ENCODE assay signal across 21 cellular contexts in genomic region chr12:88572785-88573565, GRCh38. TPM values are rescaled to one million over a fixed set of nuclear protein-coding genes. Genes with fewer than 3 reads are reported as not detected.
A peak's percentile ranks its signal among the peaks of the same experiment; 100 is the strongest.
DNase-seq lines count a peak whose midpoint lies in the region; ATAC-seq, FAIRE-seq and TF ChIP-seq lines count a peak whose summit lies in the region.
"Had no signal": no experiment of that assay in that cellular context is flagged by ENCODE, and none has a peak within 500 bp of the region (broad histone marks: within the 10 kb centered on the region; RNA-seq: fewer than 3 reads in every experiment).

No MANE protein-coding gene starts in this region.

- peak overlapping the region; percentile 46 for H3K4me2 ChIP-seq in fibroblast of lung (ENCODE audit: extremely low read depth, insufficient read depth, low read length)
- H3K4me2 ChIP-seq: PC-9 had no signal

- H3K9ac ChIP-seq in fibroblast of lung (ENCODE audit: insufficient read depth, low read length) (no peak overlapping the region), rectal smooth muscle tissue (ENCODE audit: low read length) (no peak overlapping the region)

- H3K9me3 ChIP-seq in fibroblast of lung (ENCODE audit: control insufficient read depth, insufficient read depth, low read depth, low read length): no peaks in the 10 kb centered on the region
- H3K9me3 ChIP-seq: tibial nerve had no signal

- no peak for TF ChIP-seq CTCF in fibroblast of lung (conservative IDR thresholded peaks at IDR 0.05 in 1 of 2, IDR thresholded peaks at IDR 0.05 in 1 of 2; ENCODE audit: low read depth in 1 of 2, low read length in 2 of 2)

- H2AFZ ChIP-seq in fibroblast of lung (ENCODE audit: low read length): no peak overlapping the region
- H2AFZ ChIP-seq: PC-9 had no signal

- H3K4me3 ChIP-seq in fibroblast of lung (replicated peaks in 1 of 4; ENCODE audit: control extremely low read depth in 1 of 4, insufficient read depth in 1 of 4, low read depth in 3 of 4, low read length in 4 of 4) (no peak overlapping the region), rectal smooth muscle tissue (ENCODE audit: low read length) (peak overlapping the region; percentile 34)
- H3K4me3 ChIP-seq: PC-9, tibial nerve had no signal

- FAIRE-seq in H54 (lab: Jason Lieb, UNC) (peak; percentile 84), frontal cortex (lab: Jason Lieb, UNC) (no peak)
- FAIRE-seq: GM12891 had no signal

- DNase-seq in H54 (ENCODE audit: insufficient read length, low spot score) (no peak), NCI-H226 (peak; percentile 24), fibroblast of lung (ENCODE audit: low read depth in 2 of 2) (peak in 1 of 2 donors; percentile 56), frontal cortex (ENCODE audit: low spot score in 2 of 2) (no peak), midbrain (lab: John Stamatoyannopoulos, UW) (no peak)
- no peak for DNase-seq in activated CD4-positive, CD25-positive, alpha-beta regulatory T cell treated with anti-CD3 and anti-CD28 coated beads, Interleukin-2, amount 50 U/mL, for 72 hours
- DNase-seq: activated naive CD4-positive, alpha-beta T cell treated with Interleukin-2 at 50 U/mL for 16 hours; brain microvascular endothelial cell; CD4-positive, CD25-positive, alpha-beta regulatory T cell; effector memory CD8-positive, alpha-beta T cell; naive thymus-derived CD4-positive, alpha-beta T cell; NCI-H1092; NCI-H446; PC-9; retina; stimulated activated CD4-positive, alpha-beta T cell treated with anti-CD3 and anti-CD28 coated beads, Interleukin-1b, Interleukin-23, amount 100 ng/mL, for 48 hours; WERI-Rb-1 had no signal

- H3K27me3 ChIP-seq in fibroblast of lung (ENCODE audit: control insufficient read depth, insufficient read depth, low read length): no peaks in the 10 kb centered on the region
- no peaks in the 10 kb centered on the region for H3K27me3 ChIP-seq in rectal smooth muscle tissue (ENCODE audit: control insufficient read depth, insufficient read depth, low read length)
- H3K27me3 ChIP-seq: brain microvascular endothelial cell, tibial nerve had no signal

- TF ChIP-seq POLR2A in H54 (IDR thresholded peaks at IDR 0.05; ENCODE audit: low read depth, low read length): no peak

- ATAC-seq in GM21423 (IDR thresholded peaks at IDR 0.05; ENCODE audit: unreplicated experiment): no peak
- ATAC-seq: effector memory CD8-positive, alpha-beta T cell; naive thymus-derived CD4-positive, alpha-beta T cell had no signal

- H3K27ac ChIP-seq in fibroblast of lung (ENCODE audit: insufficient read depth, low read length): peak overlapping the region; percentile 19
- peak overlapping the region; percentile 73 for H3K27ac ChIP-seq in rectal smooth muscle tissue (ENCODE audit: low read depth, low read length)
- H3K27ac ChIP-seq: brain microvascular endothelial cell, PC-9, WERI-Rb-1 had no signal

- H3K4me1 ChIP-seq in fibroblast of lung (ENCODE audit: control insufficient read depth, extremely low read depth, insufficient read depth, low read length) (peaks cover 14% of the 10 kb centered on the region), rectal smooth muscle tissue (ENCODE audit: control insufficient read depth, insufficient read depth, low read length) (peaks cover 41% of the 10 kb centered on the region)

- H3K36me3 ChIP-seq in fibroblast of lung (ENCODE audit: control insufficient read depth, insufficient read depth, low read length) (no peaks in the 10 kb centered on the region), rectal smooth muscle tissue (ENCODE audit: control insufficient read depth, insufficient read depth, low read length) (no peaks in the 10 kb centered on the region)
- H3K36me3 ChIP-seq: brain microvascular endothelial cell, tibial nerve, WERI-Rb-1 had no signal

- H4K20me1 ChIP-seq in fibroblast of lung (ENCODE audit: control insufficient read depth, extremely low read depth, insufficient read depth, low read length): peaks cover 3% of the 10 kb centered on the region

- peaks cover 88% of the 10 kb centered on the region for H3K79me2 ChIP-seq in fibroblast of lung (ENCODE audit: control insufficient read depth, insufficient read depth, low read length)

RNA-seq across cellular contexts. Expression of gene KITLG, which starts 7.3 kb away (rescaled TPM):
- total RNA-seq in fibroblast of lung (45.7 and 64.6 TPM in 2 replicates), frontal cortex (56.3 TPM)
- polyA plus RNA-seq in fibroblast of lung: 37.7 and 132 TPM in 2 replicates
- polyA plus RNA-seq in fibroblast of lung (2012): 28.6 and 88.5 TPM in 2 replicates
- 6.8 and 24.2 TPM in 2 replicates for polyA minus RNA-seq in fibroblast of lung (ENCODE audit: low replicate concordance)
- total RNA-seq: CD4-positive, CD25-positive, alpha-beta regulatory T cell had no signal
- polyA plus RNA-seq: CD4-positive, CD25-positive, alpha-beta regulatory T cell; naive thymus-derived CD4-positive, alpha-beta T cell had no signal
